8 cellular contexts compared by ENCODE assay signal in genomic region chr5:122458278-122458872, GRCh38.
A peak's percentile ranks its signal among the peaks of the same experiment; 100 is the strongest.
DNase-seq lines count a peak whose midpoint lies in the region; ATAC-seq and TF ChIP-seq lines count a peak whose summit lies in the region.

No MANE protein-coding gene starts in this region.

- peak; percentile 78 for ATAC-seq in GM18517 (IDR thresholded peaks at IDR 0.05; ENCODE audit: unreplicated experiment)
- peak; percentile 64 for ATAC-seq in HG03064 (IDR thresholded peaks at IDR 0.05; ENCODE audit: low read depth, unreplicated experiment)

- no peak overlapping the region for H3K4me3 ChIP-seq in AG09309 (ENCODE audit: control insufficient read depth, low read depth, low read length)

- DNase-seq in AG09309 (ENCODE audit: low read depth): no peak
- peak; percentile 27 for DNase-seq in RPMI8226
- peak; percentile 38 for DNase-seq in iPS-NIHi11 (ENCODE audit: low spot score)
- DNase-seq in central memory CD4-positive, alpha-beta T cell: no peak
- DNase-seq in hypothalamus (lab: John Stamatoyannopoulos, UW): no peak
- DNase-seq in islet precursor cell: no peak

- TF ChIP-seq CTCF in AG09309 (IDR thresholded peaks at IDR 0.05; ENCODE audit: control insufficient read depth, insufficient read depth, low read depth, low read length, missing control alignments): peak; percentile 54

Comparison
In these comparisons a context has a peak if more than half of its experiments do, and no peak if none do; other contexts are left out.
1. DNase-seq: peak in RPMI8226 (single experiment) and iPS-NIHi11 (single experiment); none in AG09309 (single experiment), central memory CD4-positive, alpha-beta T cell (single experiment), hypothalamus (0 of 51) and islet precursor cell (single experiment).